ENCODE assay signal across 1 cellular context in genomic region chr1:77219166-77219887, GRCh38.
TF ChIP-seq lines count a peak whose summit lies in the region.

PIGK (minus strand) TSS chr1:77219430; CDS start chr1:77219402, 28 bp downstream.

TF ChIP-seq in WTC11, 78 proteins besides CTCF, POLR2A, EP300 and RAD21 (continued from another document):
- TF ChIP-seq ZNF512 (CRISPR knock-in tag; IDR thresholded peaks at IDR 0.05; ENCODE audit: borderline replicate concordance) (no peak), ERG (CRISPR knock-in tag; IDR thresholded peaks at IDR 0.05) (no peak), IRF1 (CRISPR knock-in tag; IDR thresholded peaks at IDR 0.05) (no peak), ATF2 (CRISPR knock-in tag; IDR thresholded peaks at IDR 0.05; ENCODE audit: borderline replicate concordance, low read depth) (no peak), ZMAT4 (CRISPR knock-in tag; IDR thresholded peaks at IDR 0.05) (no peak), ATF1 (CRISPR knock-in tag; IDR thresholded peaks at IDR 0.05) (no peak), TEAD4 (CRISPR knock-in tag; IDR thresholded peaks at IDR 0.05) (0 out of 2 replicates have a peak, but pooled peaks have one; percentile 24), USF2 (CRISPR knock-in tag; IDR thresholded peaks at IDR 0.05) (no peak), TCF7 (CRISPR knock-in tag; IDR thresholded peaks at IDR 0.05; ENCODE audit: low read depth) (no peak), HMGA2 (CRISPR knock-in tag; IDR thresholded peaks at IDR 0.05) (peak; percentile 55; the same call in 1 of the 2 replicates), AR (CRISPR knock-in tag; IDR thresholded peaks at IDR 0.05) (no peak), E2F4 (CRISPR knock-in tag; IDR thresholded peaks at IDR 0.05; ENCODE audit: borderline replicate concordance, low read depth) (no peak), ZBTB43 (CRISPR knock-in tag; IDR thresholded peaks at IDR 0.05) (no peak), ZNF317 (CRISPR knock-in tag; IDR thresholded peaks at IDR 0.05; ENCODE audit: borderline replicate concordance, low read depth) (no peak), GABPB1 (CRISPR knock-in tag; IDR thresholded peaks at IDR 0.05) (peak; percentile 36; the same call in 1 of the 2 replicates), ZNF263 (CRISPR knock-in tag; IDR thresholded peaks at IDR 0.05; ENCODE audit: low read depth) (no peak), ZNF121 (CRISPR knock-in tag; IDR thresholded peaks at IDR 0.05) (no peak), PREB (CRISPR knock-in tag; IDR thresholded peaks at IDR 0.05; ENCODE audit: borderline replicate concordance) (no peak), NFYB (CRISPR knock-in tag; conservative IDR thresholded peaks at IDR 0.05; ENCODE audit: low read depth) (no peak), RORB (CRISPR knock-in tag; IDR thresholded peaks at IDR 0.05) (no peak), FOXP4 (CRISPR knock-in tag; IDR thresholded peaks at IDR 0.05) (peak; percentile 84; the same call in 1 of the 2 replicates), ELF4 (CRISPR knock-in tag; IDR thresholded peaks at IDR 0.05; ENCODE audit: low read depth) (no peak), CDX4 (CRISPR knock-in tag; IDR thresholded peaks at IDR 0.05; ENCODE audit: borderline replicate concordance) (no peak), JAZF1 (CRISPR knock-in tag; IDR thresholded peaks at IDR 0.05) (no peak), SMAD3 (CRISPR knock-in tag; IDR thresholded peaks at IDR 0.05; ENCODE audit: borderline replicate concordance) (no peak), GRHL2 (CRISPR knock-in tag; IDR thresholded peaks at IDR 0.05; ENCODE audit: insufficient replicate concordance, severe bottlenecking) (no peak), IRF2 (CRISPR knock-in tag; IDR thresholded peaks at IDR 0.05; ENCODE audit: borderline replicate concordance, low read depth) (no peak), MXD4 (CRISPR knock-in tag; IDR thresholded peaks at IDR 0.05; ENCODE audit: borderline replicate concordance) (no peak), E2F1 (CRISPR knock-in tag; IDR thresholded peaks at IDR 0.05) (no peak), ZNF423 (CRISPR knock-in tag; IDR thresholded peaks at IDR 0.05) (no peak)
